9 cellular contexts compared by ENCODE assay signal in the genomic region with DNA sequence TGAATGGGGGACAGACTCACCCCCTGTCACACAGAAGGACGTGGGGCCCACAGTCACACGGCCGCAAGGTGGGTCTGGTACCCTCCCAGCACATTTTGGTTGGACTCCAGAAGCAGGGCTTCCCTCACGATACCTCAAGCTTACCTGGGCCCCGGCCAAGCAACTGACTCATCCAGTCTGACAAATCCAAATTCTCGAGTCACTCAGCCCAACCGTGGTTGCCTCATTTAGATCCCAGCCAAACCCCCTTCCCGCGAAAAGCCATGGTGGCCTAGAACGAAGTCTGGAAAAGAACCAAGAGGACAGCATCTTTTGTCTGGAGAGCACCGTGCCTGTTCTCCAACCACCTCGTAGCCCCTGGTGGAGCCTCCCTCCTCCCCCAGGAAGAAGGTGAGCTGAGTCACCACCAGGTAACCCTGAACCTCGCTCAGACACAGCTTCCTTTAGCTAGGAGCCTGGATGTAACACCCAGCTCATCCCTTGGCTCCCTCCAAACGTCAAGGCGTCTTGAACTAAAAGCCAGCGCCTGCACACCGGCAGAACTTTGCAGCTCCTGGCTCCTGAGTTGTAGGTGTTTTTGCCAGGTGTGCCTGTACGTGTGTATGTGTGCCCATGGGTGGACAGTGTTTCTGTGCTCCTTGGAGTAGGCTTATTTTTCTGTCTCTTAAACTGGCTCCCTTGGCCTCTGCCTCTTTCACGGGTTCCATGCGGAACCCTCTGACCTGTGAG.
DNase-seq lines count a peak whose midpoint lies in the region; ATAC-seq, FAIRE-seq and TF ChIP-seq lines count a peak whose summit lies in the region.
"Had no signal": no experiment of that assay in that cellular context is flagged by ENCODE, and none has a peak within 500 bp of the region (broad histone marks: within the 10 kb centered on the region; RNA-seq: fewer than 3 reads in every experiment).

No MANE protein-coding gene starts in this region.

- ATAC-seq in heart right ventricle (no peak), GM19463 (IDR thresholded peaks at IDR 0.05; ENCODE audit: unreplicated experiment) (no peak)

- TF ChIP-seq CTCF in right atrium auricular region (IDR thresholded peaks at IDR 0.05) (no peak), heart right ventricle (IDR thresholded peaks at IDR 0.05) (no peak), astrocyte (IDR thresholded peaks at IDR 0.05; ENCODE audit: insufficient read depth, low read depth, low read length) (no peak), lower leg skin (IDR thresholded peaks at IDR 0.05) (no peak), vagina (IDR thresholded peaks at IDR 0.05) (no peak)

- H3K4me3 ChIP-seq in right atrium auricular region: no peak overlapping the region
- H3K4me3 ChIP-seq in heart right ventricle: no peak overlapping the region
- no peak overlapping the region for H3K4me3 ChIP-seq in astrocyte (ENCODE audit: insufficient read depth, low read depth, low read length)
- no peak overlapping the region for H3K4me3 ChIP-seq in lower leg skin (ENCODE audit: low read depth, poor library complexity, severe bottlenecking)
- no peak overlapping the region for H3K4me3 ChIP-seq in vagina

- H3K27me3 Mint-ChIP-seq in astrocyte (ENCODE audit: low read depth, unreplicated experiment): no peaks in the 10 kb centered on the region

- no peaks in the 10 kb centered on the region for H3K36me3 ChIP-seq in right atrium auricular region
- peaks cover 0 to 10% (median 0%) of the 10 kb centered on the region in 9 donors for H3K36me3 ChIP-seq in heart right ventricle
- H3K36me3 ChIP-seq in astrocyte (ENCODE audit: insufficient read depth, low read length): no peaks in the 10 kb centered on the region
- H3K36me3 ChIP-seq in vagina: no peaks in the 10 kb centered on the region

- H3K4me1 ChIP-seq in right atrium auricular region: peaks cover 0 to 45% of the 10 kb centered on the region in 2 donors
- peaks cover 0 to 74% (median 25%) of the 10 kb centered on the region in 9 donors for H3K4me1 ChIP-seq in heart right ventricle
- H3K4me1 ChIP-seq in astrocyte (ENCODE audit: insufficient read depth, low read length): peaks cover 29% of the 10 kb centered on the region
- H3K4me1 ChIP-seq in vagina: peaks cover 74% of the 10 kb centered on the region

- intact Hi-C loops in heart right ventricle (cut with DNase I) (no loop called here), lower leg skin (cut with DNase I; ENCODE audit: low total_unique reads) (no loop called here), vagina (cut with DNase I) (no loop called here)

- no peaks in the 10 kb centered on the region for H3K27me3 ChIP-seq in right atrium auricular region
- H3K27me3 ChIP-seq in heart right ventricle: no peaks in the 10 kb centered on the region
- no peaks in the 10 kb centered on the region for H3K27me3 ChIP-seq in astrocyte (ENCODE audit: insufficient read depth, low read length)
- H3K27me3 ChIP-seq in vagina: no peaks in the 10 kb centered on the region

- peak overlapping the region; percentile 62 for H3K27ac Mint-ChIP-seq in astrocyte (ENCODE audit: unreplicated experiment)

- no peak overlapping the region for H2AFZ ChIP-seq in astrocyte (ENCODE audit: low read depth, low read length)

- DNase-seq in right atrium auricular region (ENCODE audit: low spot score) (peak; percentile 74), heart right ventricle (no peak), astrocyte (ENCODE audit: low read depth) (peak; percentile 84), lower leg skin (ENCODE audit: low spot score in 2 of 2) (peak; percentile 83 to 94), vagina (ENCODE audit: extremely low spot score in 2 of 2) (no peak), GM12892 (ENCODE audit: insufficient read length) (no peak), NCI-H1694 (lab: John Stamatoyannopoulos, UW) (no peak)
- DNase-seq: Kasumi-1 had no signal

- peaks cover 80% of the 10 kb centered on the region for H4K20me1 ChIP-seq in astrocyte (ENCODE audit: insufficient read depth, low read length)

- H3K4me2 ChIP-seq in astrocyte (ENCODE audit: low read length): peak overlapping the region; percentile 30

- peak overlapping the region; percentile 0 for H3K4me3 Mint-ChIP-seq in astrocyte (ENCODE audit: unreplicated experiment)

- 83 to 89% methylated on average over 20 of the region's 20 CpGs for WGBS in heart right ventricle, 2 donors
- WGBS in lower leg skin, 2 donors: 41 to 47% methylated on average over 20 of the region's 20 CpGs

- no peak for FAIRE-seq in astrocyte (lab: Jason Lieb, UNC)
- FAIRE-seq in GM12892 (lab: Jason Lieb, UNC): no peak

- no peaks in the 10 kb centered on the region for H3K9me3 Mint-ChIP-seq in astrocyte (ENCODE audit: unreplicated experiment)

- no peaks in the 10 kb centered on the region for H3K9me3 ChIP-seq in right atrium auricular region
- H3K9me3 ChIP-seq in heart right ventricle: no peaks in the 10 kb centered on the region
- H3K9me3 ChIP-seq in astrocyte (ENCODE audit: insufficient read depth, low read depth, low read length): no peaks in the 10 kb centered on the region
- H3K9me3 ChIP-seq in vagina: no peaks in the 10 kb centered on the region

- H3K9ac ChIP-seq in astrocyte (ENCODE audit: low read length): no peak overlapping the region

- no peak overlapping the region for H3K27ac ChIP-seq in right atrium auricular region
- peak overlapping the region in 1 of 10 donors; percentile 53 for H3K27ac ChIP-seq in heart right ventricle
- H3K27ac ChIP-seq in astrocyte (ENCODE audit: low read depth, low read length): no peak overlapping the region
- H3K27ac ChIP-seq in vagina: peak overlapping the region; percentile 68

- TF ChIP-seq POLR2A in lower leg skin (IDR thresholded peaks at IDR 0.05) (no peak), vagina (IDR thresholded peaks at IDR 0.05) (no peak), GM12892 (IDR thresholded peaks at IDR 0.05; ENCODE audit: low read depth, low read length) (no peak)

- peaks cover 35% of the 10 kb centered on the region for H3K4me1 Mint-ChIP-seq in astrocyte (ENCODE audit: low read depth, unreplicated experiment)

- peaks cover 9% of the 10 kb centered on the region for H3K36me3 Mint-ChIP-seq in astrocyte (ENCODE audit: low read depth, unreplicated experiment)

- H3K79me2 ChIP-seq in astrocyte (ENCODE audit: insufficient read depth, low read length): peaks cover 82% of the 10 kb centered on the region

Comparison
In these comparisons a context has a peak if more than half of its experiments do, and no peak if none do; other contexts are left out.
1. DNase-seq: peak in right atrium auricular region (single experiment), astrocyte (single experiment) and lower leg skin (2 of 2); none in heart right ventricle (0 of 2), vagina (0 of 2), GM12892 (single experiment) and NCI-H1694 (single experiment).